ENCODE assay signal across 8 cellular contexts in genomic region chr10:70671619-70672164, GRCh38. TPM values are rescaled to one million over a fixed set of nuclear protein-coding genes. Genes with fewer than 3 reads are reported as not detected.
A peak's percentile ranks its signal among the peaks of the same experiment; 100 is the strongest.
DNase-seq lines count a peak whose midpoint lies in the region; ATAC-seq, FAIRE-seq and TF ChIP-seq lines count a peak whose summit lies in the region.

No MANE protein-coding gene starts in this region.

- no CpG with 5 or more reads among the region's 5 CpGs for WGBS in trophoblast cell (ENCODE audit: extremely low coverage, insufficient coverage, insufficient read length)

- no peak for FAIRE-seq in RCC 7860 (lab: Jason Lieb, UNC)

- no peak overlapping the region for H3K27ac ChIP-seq in RWPE2 (ENCODE audit: poor library complexity, severe bottlenecking)
- peak overlapping the region; percentile 72 for H3K27ac ChIP-seq in fibroblast of lung (ENCODE audit: insufficient read depth, low read length)
- H3K27ac ChIP-seq in trophoblast cell (ENCODE audit: low read depth, low read length): no peak overlapping the region
- no peak overlapping the region for H3K27ac ChIP-seq in Karpas-422 (ENCODE audit: low read length)

- H3K4me3 Mint-ChIP-seq in Caco-2 (ENCODE audit: unreplicated experiment): peak overlapping the region; percentile 66

- H3K27me3 Mint-ChIP-seq in Caco-2 (ENCODE audit: insufficient read depth, unreplicated experiment): peaks cover 28% of the 10 kb centered on the region

- H3K79me1 ChIP-seq in trophoblast cell (ENCODE audit: low read length): no peaks in the 10 kb centered on the region

- H3K4me2 ChIP-seq in fibroblast of lung (ENCODE audit: extremely low read depth, insufficient read depth, low read length) (peak overlapping the region; percentile 77), trophoblast cell (ENCODE audit: low read length) (peak overlapping the region; percentile 71), Karpas-422 (ENCODE audit: low read depth, low read length, poor library complexity, severe bottlenecking) (no peak overlapping the region)

- H2AFZ ChIP-seq in fibroblast of lung (ENCODE audit: low read length) (no peak overlapping the region), trophoblast cell (ENCODE audit: insufficient read depth, low read length, poor library complexity) (no peak overlapping the region), Karpas-422 (ENCODE audit: low read length) (no peak overlapping the region)

- no peak overlapping the region for H4K12ac ChIP-seq in trophoblast cell (ENCODE audit: low read depth, low read length)

- H3K4me1 Mint-ChIP-seq in Caco-2 (ENCODE audit: low read depth, unreplicated experiment): peaks cover 7% of the 10 kb centered on the region

- H3K36me3 ChIP-seq in Caco-2 (ENCODE audit: control insufficient read depth, insufficient read depth, low read length) (no peaks in the 10 kb centered on the region), RWPE2 (ENCODE audit: low read depth) (no peaks in the 10 kb centered on the region), fibroblast of lung (ENCODE audit: control insufficient read depth, insufficient read depth, low read length) (peaks cover 5% of the 10 kb centered on the region), trophoblast cell (ENCODE audit: control insufficient read depth in 1 of 2, insufficient read depth in 2 of 2, low read length in 2 of 2) (no peaks in the 10 kb centered on the region), Karpas-422 (ENCODE audit: insufficient read depth, low read length) (no peaks in the 10 kb centered on the region)

- no peak overlapping the region for H2BK5ac ChIP-seq in trophoblast cell (ENCODE audit: low read depth, low read length, poor library complexity)

- no peak overlapping the region for H2BK120ac ChIP-seq in trophoblast cell (ENCODE audit: insufficient read depth, low read length, poor library complexity)

- H2AK5ac ChIP-seq in trophoblast cell (ENCODE audit: low read length): no peak overlapping the region

- no peak for DNase-seq in Caco-2
- no peak for DNase-seq in RWPE2 (ENCODE audit: low spot score)
- DNase-seq in fibroblast of lung (ENCODE audit: low read depth in 2 of 2): no peak
- DNase-seq in trophoblast cell: no peak
- DNase-seq in RCC 7860 (ENCODE audit: low spot score): no peak
- no peak for DNase-seq in Karpas-422
- DNase-seq in A172 (ENCODE audit: low spot score): no peak

- no peak overlapping the region for H3K18ac ChIP-seq in trophoblast cell (ENCODE audit: low read length)

- peak overlapping the region; percentile 62 for H3K9ac ChIP-seq in fibroblast of lung (ENCODE audit: insufficient read depth, low read length)
- H3K9ac ChIP-seq in trophoblast cell (ENCODE audit: low read length): no peak overlapping the region
- no peak overlapping the region for H3K9ac ChIP-seq in Karpas-422 (ENCODE audit: low read length)

- H3K4me1 ChIP-seq in Caco-2: no peaks in the 10 kb centered on the region
- peaks cover 10% of the 10 kb centered on the region for H3K4me1 ChIP-seq in RWPE2 (ENCODE audit: insufficient read depth, poor library complexity, severe bottlenecking)
- H3K4me1 ChIP-seq in fibroblast of lung (ENCODE audit: control insufficient read depth, extremely low read depth, insufficient read depth, low read length): peaks cover 11% of the 10 kb centered on the region
- peaks cover 0 to 6% of the 10 kb centered on the region in 2 experiments for H3K4me1 ChIP-seq in trophoblast cell (ENCODE audit: control insufficient read depth in 1 of 2, insufficient read depth in 2 of 2, low read length in 2 of 2)
- no peaks in the 10 kb centered on the region for H3K4me1 ChIP-seq in Karpas-422 (ENCODE audit: low read length)

- ATAC-seq in RWPE2 (ENCODE audit: low read depth): no peak; the same call in 2 of the 3 replicates
- ATAC-seq in HG03108 (IDR thresholded peaks at IDR 0.05; ENCODE audit: unreplicated experiment): no peak

- H3K9me2 ChIP-seq in Karpas-422 (replicated peaks; ENCODE audit: insufficient read depth, low read length): no peaks in the 10 kb centered on the region

- CTCF ChIA-PET in Caco-2 (lab: Charles Lee): no interaction called here

- H3K14ac ChIP-seq in trophoblast cell (ENCODE audit: low read length): no peak overlapping the region

- no peaks in the 10 kb centered on the region for H3K9me3 ChIP-seq in Caco-2
- no peaks in the 10 kb centered on the region for H3K9me3 ChIP-seq in RWPE2 (ENCODE audit: severe bottlenecking)
- H3K9me3 ChIP-seq in fibroblast of lung (ENCODE audit: control insufficient read depth, insufficient read depth, low read depth, low read length): no peaks in the 10 kb centered on the region
- peaks cover 7% of the 10 kb centered on the region for H3K9me3 ChIP-seq in trophoblast cell (ENCODE audit: insufficient read depth, low read depth, low read length)
- H3K9me3 ChIP-seq in Karpas-422 (ENCODE audit: low read length): no peaks in the 10 kb centered on the region

- H3K23ac ChIP-seq in trophoblast cell (ENCODE audit: low read length): no peak overlapping the region

- H3K27me3 ChIP-seq in Caco-2 (replicated peaks; ENCODE audit: control insufficient read depth, insufficient read depth, low read length) (peaks cover 7% of the 10 kb centered on the region), RWPE2 (ENCODE audit: insufficient read depth, poor library complexity, severe bottlenecking) (peaks cover 5% of the 10 kb centered on the region), fibroblast of lung (ENCODE audit: control insufficient read depth, insufficient read depth, low read length) (no peaks in the 10 kb centered on the region), trophoblast cell (ENCODE audit: insufficient read depth, low read length) (peaks cover 19% of the 10 kb centered on the region), Karpas-422 (ENCODE audit: low read length) (no peaks in the 10 kb centered on the region)

- H3K79me2 ChIP-seq in fibroblast of lung (ENCODE audit: control insufficient read depth, insufficient read depth, low read length) (no peaks in the 10 kb centered on the region), trophoblast cell (ENCODE audit: control insufficient read depth, insufficient read depth, low read length, poor library complexity) (no peaks in the 10 kb centered on the region), Karpas-422 (ENCODE audit: low read length) (no peaks in the 10 kb centered on the region)

- POLR2A ChIA-PET in Caco-2 (lab: Charles Lee): no interaction called here

- no peak overlapping the region for H3K4ac ChIP-seq in trophoblast cell (ENCODE audit: low read depth, low read length)

- H3K4me3 ChIP-seq in Caco-2 (ENCODE audit: low read depth, low read length) (peak overlapping the region; percentile 38), RWPE2 (ENCODE audit: severe bottlenecking) (peak overlapping the region; percentile 22), fibroblast of lung (replicated peaks in 1 of 4; ENCODE audit: control extremely low read depth in 1 of 4, insufficient read depth in 1 of 4, low read depth in 3 of 4, low read length in 4 of 4) (peak overlapping the region; percentile 54 to 83 (median 54)), trophoblast cell (ENCODE audit: low read depth, low read length) (no peak overlapping the region), Karpas-422 (ENCODE audit: low read length) (no peak overlapping the region)

- peaks cover 16% of the 10 kb centered on the region for H3K9me3 Mint-ChIP-seq in Caco-2 (ENCODE audit: unreplicated experiment)

- no peak overlapping the region for H3K27ac Mint-ChIP-seq in Caco-2 (ENCODE audit: unreplicated experiment)

- H4K8ac ChIP-seq in trophoblast cell (ENCODE audit: low read depth, low read length): no peak overlapping the region

- no peak overlapping the region for H2BK12ac ChIP-seq in trophoblast cell (ENCODE audit: low read length)

- H4K20me1 ChIP-seq in fibroblast of lung (ENCODE audit: control insufficient read depth, extremely low read depth, insufficient read depth, low read length) (no peaks in the 10 kb centered on the region), Karpas-422 (ENCODE audit: insufficient read depth, low read depth, low read length) (no peaks in the 10 kb centered on the region)

- no peak for TF ChIP-seq CTCF in Caco-2 (IDR thresholded peaks at IDR 0.05; ENCODE audit: insufficient read depth in 1 of 2, low read depth in 1 of 2, low read length in 1 of 2, severe bottlenecking in 1 of 2, unreplicated experiment in 1 of 2)
- peak; percentile 18 for TF ChIP-seq CTCF in RWPE2 (IDR thresholded peaks at IDR 0.05; ENCODE audit: poor library complexity, severe bottlenecking)
- TF ChIP-seq CTCF in fibroblast of lung (conservative IDR thresholded peaks at IDR 0.05 in 1 of 2, IDR thresholded peaks at IDR 0.05 in 1 of 2; ENCODE audit: low read depth in 1 of 2, low read length in 2 of 2): peak; percentile 30 to 35

- H4K91ac ChIP-seq in trophoblast cell (ENCODE audit: low read depth, low read length): no peak overlapping the region

- BruUV-seq in Caco-2 (replicated peaks; lab: Mats Ljungman, UMichigan): no TSS peak

- intact Hi-C loops in Caco-2 (cut with micrococcal nuclease; ENCODE audit: unreplicated experiment): loop anchor here (5.0 to 10.0 kb wide), 2 partner anchors 66 to 117 kb away; no protein-coding TSS in a partner anchor

- H3K36me3 Mint-ChIP-seq in Caco-2 (ENCODE audit: insufficient read depth, unreplicated experiment): no peaks in the 10 kb centered on the region

RNA-seq across cellular contexts. Expression of gene ADAMTS14, which starts 0.6 kb away (rescaled TPM):
- not detected in 2 replicates for total RNA-seq in Caco-2 (2022)
- 1.8 and 4.1 TPM in 2 replicates for total RNA-seq in fibroblast of lung
- 3.1 and 6.2 TPM in 2 replicates for polyA plus RNA-seq in fibroblast of lung
- 3.6 and 8.1 TPM in 2 replicates for polyA plus RNA-seq in fibroblast of lung (2012)
- polyA minus RNA-seq in fibroblast of lung (ENCODE audit: low replicate concordance): 8.8 and 12.0 TPM in 2 replicates
- 0.01 TPM in 2 replicates for polyA plus RNA-seq in trophoblast cell (2013)
- total RNA-seq in Karpas-422 (2014; rRNA removed; shearing (Covaris generic); ENCODE audit: low replicate concordance): not detected in 2 replicates
- 0.31 TPM in 1 of 2 replicates, not detected in the other for total RNA-seq in A172 (2014; rRNA removed; shearing (Covaris generic))

Comparison
In these comparisons a context has a peak if more than half of its experiments do, and no peak if none do; other contexts are left out.
1. H3K4me3 ChIP-seq: peak in Caco-2 (single experiment), RWPE2 (single experiment) and fibroblast of lung (4 of 4); none in trophoblast cell (single experiment) and Karpas-422 (single experiment).
2. CTCF ChIP-seq: peak in RWPE2 (single experiment) and fibroblast of lung (2 of 2); none in Caco-2 (0 of 2).